ENCODE assay signal across 8 cellular contexts in genomic region chr12:459430-460258, GRCh38. TPM values are rescaled to one million over a fixed set of nuclear protein-coding genes. Genes with fewer than 3 reads are reported as not detected.
DNase-seq lines count a peak whose midpoint lies in the region; ATAC-seq and TF ChIP-seq lines count a peak whose summit lies in the region.

Gene B4GALNT3 (plus strand): TSS chr12:459939. CDS start chr12:460377, 438 bp downstream.

- ATAC-seq in HG02885 (IDR thresholded peaks at IDR 0.05; ENCODE audit: poor library complexity, unreplicated experiment) (no peak), HG02678 (IDR thresholded peaks at IDR 0.05; ENCODE audit: unreplicated experiment) (no peak)

- H3K4me1 ChIP-seq in endocrine pancreas (ENCODE audit: control insufficient read depth, insufficient read depth, low read length) = peaks cover 3% of the 10 kb centered on the region
- H3K4me1 ChIP-seq in mononuclear cell (ENCODE audit: insufficient read depth, low read length) = peaks cover 9% of the 10 kb centered on the region
- H3K4me1 ChIP-seq in stomach smooth muscle (ENCODE audit: control insufficient read depth, insufficient read depth, low read length) = peaks cover 9% of the 10 kb centered on the region

- no peaks in the 10 kb centered on the region for H3K36me3 Mint-ChIP-seq in activated CD4-positive, alpha-beta memory T cell treated with anti-CD3 and anti-CD28 coated beads for 36 hours

- H3K4me3 ChIP-seq in GM06990 (replicated peaks; ENCODE audit: low read depth, low read length) (peak within 1 kb of the TSS; percentile 53), endocrine pancreas (ENCODE audit: control insufficient read depth, insufficient read depth, low read length) (peak within 1 kb of the TSS; percentile 74), mononuclear cell (ENCODE audit: low read length) (peak within 1 kb of the TSS; percentile 19), stomach smooth muscle (ENCODE audit: low read length in 2 of 2) (peak within 1 kb of the TSS; percentile 47 to 72)

- H3K4me1 Mint-ChIP-seq in activated CD4-positive, alpha-beta memory T cell treated with anti-CD3 and anti-CD28 coated beads for 36 hours (ENCODE audit: low read depth) = peaks cover 15% of the 10 kb centered on the region

- H3K27ac Mint-ChIP-seq in activated CD4-positive, alpha-beta memory T cell treated with anti-CD3 and anti-CD28 coated beads for 36 hours = no peak within 1 kb of the TSS

- H3K9ac ChIP-seq in endocrine pancreas (ENCODE audit: control insufficient read depth, insufficient read depth, low read length) = peak within 1 kb of the TSS; percentile 77
- peak within 1 kb of the TSS in 1 of 2 donors; percentile 21 for H3K9ac ChIP-seq in stomach smooth muscle (ENCODE audit: low read length in 2 of 2)

- H3K36me3 ChIP-seq in GM06990 (ENCODE audit: control insufficient read depth, insufficient read depth, low read length) = no peaks in the 10 kb centered on the region
- H3K36me3 ChIP-seq in endocrine pancreas (ENCODE audit: control insufficient read depth, insufficient read depth, low read length) = no peaks in the 10 kb centered on the region
- no peaks in the 10 kb centered on the region for H3K36me3 ChIP-seq in stomach smooth muscle (ENCODE audit: control insufficient read depth in 2 of 2, insufficient read depth in 2 of 2, low read length in 2 of 2)

- DNase-seq in GM06990 (ENCODE audit: extremely low read depth, insufficient read length) = peak; percentile 14
- DNase-seq in NCI-H146 (lab: John Stamatoyannopoulos, UW) = peak; percentile 87
- DNase-seq in activated CD4-positive, alpha-beta memory T cell treated with anti-CD3 and anti-CD28 coated beads for 36 hours = peak; percentile 45

- H3K27me3 ChIP-seq in GM06990 (replicated peaks; ENCODE audit: control insufficient read depth, insufficient read depth, low read length) (peaks cover 3% of the 10 kb centered on the region), endocrine pancreas (ENCODE audit: control insufficient read depth, insufficient read depth, low read length) (no peaks in the 10 kb centered on the region), mononuclear cell (ENCODE audit: insufficient read depth, low read length) (peaks cover 48% of the 10 kb centered on the region), stomach smooth muscle (ENCODE audit: control insufficient read depth in 1 of 2, insufficient read depth in 2 of 2, low read length in 2 of 2) (peaks cover 15 to 20% of the 10 kb centered on the region in 2 donors)

- H3K9me3 ChIP-seq in endocrine pancreas (ENCODE audit: control insufficient read depth, low read length) (no peaks in the 10 kb centered on the region), mononuclear cell (ENCODE audit: low read depth, low read length) (no peaks in the 10 kb centered on the region), stomach smooth muscle (ENCODE audit: control insufficient read depth in 2 of 2, low read length in 2 of 2) (no peaks in the 10 kb centered on the region)

- CTCF ChIA-PET in activated CD4-positive, alpha-beta memory T cell treated with anti-CD3 and anti-CD28 coated beads for 36 hours (lab: Charles Lee) = interaction anchor here (13.6 kb wide), 1 partner anchor 88 kb away, joined by 136 read pairs; no protein-coding TSS in a partner anchor

- no peak for TF ChIP-seq CTCF in GM06990 (IDR thresholded peaks at IDR 0.05; ENCODE audit: insufficient read depth, low read length, poor library complexity, severe bottlenecking)

- POLR2A ChIA-PET in activated CD4-positive, alpha-beta memory T cell treated with anti-CD3 and anti-CD28 coated beads for 36 hours (lab: Charles Lee) = interaction anchor here (1.1 kb wide), 1 partner anchor 87 kb away, joined by 3 read pairs; no protein-coding TSS in a partner anchor

- intact Hi-C loops in activated CD4-positive, alpha-beta memory T cell treated with anti-CD3 and anti-CD28 coated beads for 36 hours (cut with micrococcal nuclease) = no loop called here

- peak within 1 kb of the TSS; percentile 74 for H3K4me3 Mint-ChIP-seq in activated CD4-positive, alpha-beta memory T cell treated with anti-CD3 and anti-CD28 coated beads for 36 hours

- no peak within 1 kb of the TSS for H3K27ac ChIP-seq in stomach smooth muscle (ENCODE audit: low read length)

- H3K9me3 Mint-ChIP-seq in activated CD4-positive, alpha-beta memory T cell treated with anti-CD3 and anti-CD28 coated beads for 36 hours = no peaks in the 10 kb centered on the region

- peaks cover 18% of the 10 kb centered on the region for H3K27me3 Mint-ChIP-seq in activated CD4-positive, alpha-beta memory T cell treated with anti-CD3 and anti-CD28 coated beads for 36 hours

RNA-seq across cellular contexts. Expression of gene B4GALNT3, which starts in this region (rescaled TPM):
- 1 to 10 TPM; 1.2 to 1.9 TPM for total RNA-seq in activated CD4-positive, alpha-beta memory T cell treated with anti-CD3 and anti-CD28 coated beads for 36 hours
- total RNA-seq in mononuclear cell = 0.10 TPM

Comparison
In these comparisons a context has a peak if more than half of its experiments do, and no peak if none do; other contexts are left out.
1. DNase-seq: peak in every context shown above with its lines; median percentile 87 in NCI-H146; 45 in activated CD4-positive, alpha-beta memory T cell treated with anti-CD3 and anti-CD28 coated beads for 36 hours; 14 in GM06990.
2. H3K4me3 ChIP-seq: peak in every context shown above with its lines; median percentile 74 in endocrine pancreas; 60 in stomach smooth muscle; 53 in GM06990; 19 in mononuclear cell.